1 cellular context compared by ENCODE assay signal in genomic region chr17:41544935-41545334, GRCh38.
TF ChIP-seq lines count a peak whose summit lies in the region.

No MANE protein-coding gene starts in this region.

TF ChIP-seq in HepG2, 621 proteins besides CTCF, POLR2A, EP300 and RAD21:
- TF ChIP-seq ZNF770 (CRISPR knock-in tag; IDR thresholded peaks at IDR 0.05) (peak; percentile 48; the same call in 1 of the 2 replicates), SKIL (CRISPR knock-in tag; IDR thresholded peaks at IDR 0.05; ENCODE audit: borderline replicate concordance) (no peak), HOXA9 (CRISPR knock-in tag; IDR thresholded peaks at IDR 0.05; ENCODE audit: borderline replicate concordance) (no peak)
TF ChIP-seq in HepG2: peak in this region for 1.
